In genomic region chr4:138636791-138637190, GRCh38 we compare ENCODE assay signal across 27 cellular contexts.
"Had no signal": no experiment of that assay in that cellular context is flagged by ENCODE, and none has a peak within 500 bp of the region (broad histone marks: within the 10 kb centered on the region; RNA-seq: fewer than 3 reads in every experiment).

No MANE protein-coding gene starts in this region.

- H3K9me3 ChIP-seq: esophagus squamous epithelium, mucosa of descending colon, sigmoid colon, stomach, thyroid gland, upper lobe of right lung had no signal

- H3K27me3 Mint-ChIP-seq: central memory CD8-positive, alpha-beta T cell had no signal

- H3K27me3 ChIP-seq: esophagus squamous epithelium, hepatocyte, sigmoid colon, stomach, thyroid gland, upper lobe of right lung had no signal

- DNase-seq: activated CD4-positive, alpha-beta T cell treated with anti-CD3 and anti-CD28 coated beads for 36 hours; activated CD4-positive, CD25-positive, alpha-beta regulatory T cell; activated naive CD4-positive, alpha-beta T cell; activated T-cell treated with anti-CD3 and anti-CD28 coated beads for 4 hours; activated T-cell treated with anti-CD3 and anti-CD28 coated beads, Interleukin-2, amount 50 U/mL, for 72 hours; anterior cingulate cortex; endodermal cell; esophagus squamous epithelium; foreskin melanocyte; islet precursor cell; left ventricle myocardium superior; mucosa of descending colon; sigmoid colon; small intestine; stimulated activated CD4-positive, alpha-beta T cell treated with anti-CD3 and anti-CD28 coated beads, Interleukin-1b, Interleukin-23, amount 100 ng/mL, for 48 hours; stimulated activated CD4-positive, alpha-beta T cell treated with anti-CD3 and anti-CD28 coated beads, Interleukin-4, amount 100 ng/mL, for 4 hours; stimulated activated CD8-positive, alpha-beta memory T cell treated with anti-CD3 and anti-CD28 coated beads, Interleukin-4, amount 100 ng/mL, for 48 hours; stimulated activated naive B cell treated with anti-CD40 and anti-IgM and Interleukin-4, amounts not matched to agents 10 μg/mL and 1 μg/mL and 100 μg/mL, for 72 hours; stomach; thyroid gland; upper lobe of right lung had no signal

- H3K27ac ChIP-seq: esophagus squamous epithelium, hepatocyte, sigmoid colon, stomach, thyroid gland, upper lobe of right lung had no signal

- H3K9me3 Mint-ChIP-seq: dendritic cell treated with granulocyte-macrophage colony-stimulating factor and Interleukin-4, amounts not matched to agents 40 ng/mL and 50 ng/mL, for 4 days; endodermal cell; nephron; T-helper 2 cell treated with Interferon-gamma antibody and Interleukin-4, amounts not matched to agents 5 μg/mL and 100 μg/mL, for 36 hours had no signal

- ATAC-seq: activated CD4-positive, alpha-beta T cell treated with anti-CD3 and anti-CD28 coated beads for 36 hours; activated T-cell treated with anti-CD3 and anti-CD28 coated beads, Interleukin-2, amount 50 U/mL, for 72 hours; left ventricle myocardium superior; mucosa of descending colon; stimulated activated naive B cell treated with anti-CD40 and anti-IgM and Interleukin-4, amounts not matched to agents 10 μg/mL and 1 μg/mL and 100 μg/mL, for 72 hours; upper lobe of right lung had no signal

- H2AFZ ChIP-seq: hepatocyte had no signal

- H3K4me1 ChIP-seq: stomach, thyroid gland, upper lobe of right lung had no signal

- H3K4me3 ChIP-seq: esophagus squamous epithelium, hepatocyte, mucosa of descending colon, sigmoid colon, stomach, thyroid gland, upper lobe of right lung had no signal

- H3K4me1 Mint-ChIP-seq: activated CD4-positive, alpha-beta T cell treated with anti-CD3 and anti-CD28 coated beads for 36 hours; central memory CD8-positive, alpha-beta T cell; stimulated activated naive B cell treated with anti-CD40 and anti-IgM and Interleukin-4, amounts not matched to agents 10 μg/mL and 1 μg/mL and 100 μg/mL, for 72 hours had no signal

- H3K4me3 Mint-ChIP-seq: activated CD4-positive, alpha-beta T cell treated with anti-CD3 and anti-CD28 coated beads for 36 hours; activated naive CD8-positive, alpha-beta T cell; activated T-cell treated with anti-CD3 and anti-CD28 coated beads, Interleukin-2, amount 50 U/mL, for 72 hours; central memory CD8-positive, alpha-beta T cell; dendritic cell treated with granulocyte-macrophage colony-stimulating factor and Interleukin-4, amounts not matched to agents 40 ng/mL and 50 ng/mL, for 4 days; endodermal cell; nephron; stimulated activated naive B cell treated with anti-CD40 and anti-IgM and Interleukin-4, amounts not matched to agents 10 μg/mL and 1 μg/mL and 100 μg/mL, for 72 hours; T-helper 2 cell treated with Interferon-gamma antibody and Interleukin-4, amounts not matched to agents 5 μg/mL and 100 μg/mL, for 36 hours had no signal

- H3K36me3 ChIP-seq: esophagus squamous epithelium, sigmoid colon, stomach, thyroid gland, upper lobe of right lung had no signal

- H3K36me3 Mint-ChIP-seq: activated naive CD8-positive, alpha-beta T cell; stimulated activated naive B cell treated with anti-CD40 and anti-IgM and Interleukin-4, amounts not matched to agents 10 μg/mL and 1 μg/mL and 100 μg/mL, for 72 hours had no signal

- H3K27ac Mint-ChIP-seq: activated CD4-positive, alpha-beta T cell treated with anti-CD3 and anti-CD28 coated beads for 36 hours; activated naive CD8-positive, alpha-beta T cell; activated T-cell treated with anti-CD3 and anti-CD28 coated beads, Interleukin-2, amount 50 U/mL, for 72 hours; dendritic cell treated with granulocyte-macrophage colony-stimulating factor and Interleukin-4, amounts not matched to agents 40 ng/mL and 50 ng/mL, for 4 days; endodermal cell; stimulated activated naive B cell treated with anti-CD40 and anti-IgM and Interleukin-4, amounts not matched to agents 10 μg/mL and 1 μg/mL and 100 μg/mL, for 72 hours; T-helper 2 cell treated with Interferon-gamma antibody and Interleukin-4, amounts not matched to agents 5 μg/mL and 100 μg/mL, for 36 hours had no signal

- H3K79me2 ChIP-seq: hepatocyte had no signal
